ENCODE assay signal across 25 cellular contexts in the genomic region with DNA sequence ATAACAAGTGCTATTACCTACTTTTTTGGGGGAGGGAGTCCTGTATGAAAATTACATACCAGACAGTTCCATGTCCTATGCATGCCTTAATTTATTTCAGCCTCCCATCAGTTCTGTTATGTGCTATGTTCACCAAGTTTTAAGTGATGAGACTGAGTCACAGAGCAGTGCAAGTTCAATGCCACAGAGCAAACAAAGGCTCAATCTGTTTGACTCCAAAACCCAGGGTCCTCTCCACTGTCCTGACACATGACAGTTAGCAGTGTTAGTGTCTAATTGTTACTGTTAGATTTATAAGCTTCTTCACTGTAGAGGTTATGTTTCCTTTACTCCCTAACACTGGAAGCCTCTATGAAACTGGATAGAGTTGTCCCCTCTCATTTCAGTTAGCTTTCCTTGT.
"Had no signal": no experiment of that assay in that cellular context is flagged by ENCODE, and none has a peak within 500 bp of the region (broad histone marks: within the 10 kb centered on the region; RNA-seq: fewer than 3 reads in every experiment).

No MANE protein-coding gene starts in this region.

- H3K27ac ChIP-seq: heart left ventricle, left lung, lower lobe of right lung, ovary, right atrium auricular region, skin epidermis, suprapubic skin, thoracic aorta, tibial artery, upper lobe of right lung had no signal

- H3K9me3 ChIP-seq: heart left ventricle, left lung, lower lobe of right lung, mucosa of descending colon, ovary, right atrium auricular region, suprapubic skin, thoracic aorta, tibial artery, upper lobe of right lung had no signal

- H3K4me3 ChIP-seq: heart left ventricle, left lung, lower lobe of right lung, mucosa of descending colon, ovary, right atrium auricular region, skin epidermis, suprapubic skin, thoracic aorta, tibial artery, upper lobe of right lung had no signal

- H3K4me1 ChIP-seq: left lung, lower lobe of right lung, right atrium auricular region, tibial artery, upper lobe of right lung had no signal

- H3K27me3 ChIP-seq: heart left ventricle, left lung, ovary, right atrium auricular region, suprapubic skin, tibial artery, upper lobe of right lung had no signal

- DNase-seq: heart left ventricle; hypothalamus; immature natural killer cell; left lung; lower lobe of right lung; midbrain; mucosa of descending colon; naive thymus-derived CD4-positive, alpha-beta T cell; ovary; stimulated activated CD4-positive, alpha-beta T cell treated with anti-CD3 and anti-CD28 coated beads, Interleukin-12 subunit alpha, Interleukin-12 subunit beta, amount 100 ng/mL, for 4 hours; stimulated activated CD4-positive, alpha-beta T cell treated with anti-CD3 and anti-CD28 coated beads, Interleukin-15, amount 100 ng/mL, for 24 hours; stimulated activated CD4-positive, alpha-beta T cell treated with anti-CD3 and anti-CD28 coated beads, Interleukin-2, amount 100 ng/mL, for 24 hours; stimulated activated CD4-positive, alpha-beta T cell treated with anti-CD3 and anti-CD28 coated beads, Interleukin-4, amount 100 ng/mL, for 1 hour; stimulated activated naive B cell treated with anti-CD40 and anti-IgM and Interleukin-4, amounts not matched to agents 10 μg/mL and 1 μg/mL and 100 μg/mL, for 72 hours; tibial artery; trophoblast cell; upper lobe of right lung had no signal

- FAIRE-seq: islet of Langerhans, urothelium cell line had no signal

- H3K36me3 ChIP-seq: heart left ventricle, left lung, lower lobe of right lung, ovary, right atrium auricular region, suprapubic skin, thoracic aorta, upper lobe of right lung had no signal

- ATAC-seq: heart left ventricle; left lung; lower lobe of right lung; mucosa of descending colon; naive thymus-derived CD4-positive, alpha-beta T cell; natural killer cell treated with Interleukin-12 subunit alpha and Interleukin-12 subunit beta and Interleukin-15 and Interleukin-18, amount 100 ng/mL, for 72 hours; sciatic nerve; stimulated activated naive B cell treated with anti-CD40 and anti-IgM and Interleukin-4, amounts not matched to agents 10 μg/mL and 1 μg/mL and 100 μg/mL, for 72 hours; upper lobe of right lung had no signal
